Comparison of ENCODE assay signal across 8 cellular contexts in genomic region chr1:53062731-53063591, GRCh38. TPM values are rescaled to one million over a fixed set of nuclear protein-coding genes. Genes with fewer than 3 reads are reported as not detected.
DNase-seq lines count a peak whose midpoint lies in the region; ATAC-seq, FAIRE-seq and TF ChIP-seq lines count a peak whose summit lies in the region.

No MANE protein-coding gene starts in this region.

- 83% methylated on average over 24 of the region's 58 CpGs for WGBS in A549 (ENCODE audit: missing lambda C conversion rate)

- no peak for TF ChIP-seq CTCF in A549 (IDR thresholded peaks at IDR 0.05)
- peak; percentile 5 for TF ChIP-seq CTCF in foreskin fibroblast (IDR thresholded peaks at IDR 0.05; ENCODE audit: low read depth, low read length)
- TF ChIP-seq CTCF in neural progenitor cell (IDR thresholded peaks at IDR 0.05), result peak; percentile 30

- no peak for FAIRE-seq in A549 (lab: Jason Lieb, UNC)

- CTCF ChIA-PET in A549 (lab: Yijun Ruan, JAX), result no interaction called here

- no peaks in the 10 kb centered on the region for H3K79me2 ChIP-seq in neural progenitor cell (ENCODE audit: low read depth)

- H3K27me3 Mint-ChIP-seq in neural progenitor cell (ENCODE audit: insufficient read depth, low read depth), result peaks cover 49% of the 10 kb centered on the region

- peaks cover 76% of the 10 kb centered on the region for H3K27me3 ChIP-seq in neural progenitor cell

- peaks cover 5% of the 10 kb centered on the region for H3F3A ChIP-seq in neural progenitor cell (ENCODE audit: low read depth)

- H3K4me3 ChIP-seq in A549, result no peak overlapping the region
- peak overlapping the region; percentile 37; the same call in 1 of the 2 replicates for H3K4me3 ChIP-seq in Jurkat, Clone E6-1 (ENCODE audit: low read length)
- H3K4me3 ChIP-seq in foreskin fibroblast (ENCODE audit: low read depth in 1 of 2, low read length in 2 of 2), result peak overlapping the region; percentile 68
- peak overlapping the region; percentile 66 for H3K4me3 ChIP-seq in neural progenitor cell

- no peaks in the 10 kb centered on the region for H3K4me1 ChIP-seq in A549
- H3K4me1 ChIP-seq in neural progenitor cell, result peaks cover 10% of the 10 kb centered on the region

- no peaks in the 10 kb centered on the region for H3K9me3 ChIP-seq in A549
- H3K9me3 ChIP-seq in neural progenitor cell (ENCODE audit: low read depth), result no peaks in the 10 kb centered on the region

- no peaks in the 10 kb centered on the region for H3K36me3 ChIP-seq in neural progenitor cell

- no peak for TF ChIP-seq EP300 in A549 (IDR thresholded peaks at IDR 0.05)

- POLR2A ChIA-PET in A549 (lab: Yijun Ruan, JAX), result no interaction called here

- TF ChIP-seq RAD21 in A549 (conservative IDR thresholded peaks at IDR 0.05 in 1 of 2, IDR thresholded peaks at IDR 0.05 in 1 of 2), result no peak

- H3K36me3 Mint-ChIP-seq in neural progenitor cell, result no peaks in the 10 kb centered on the region

- no peaks in the 10 kb centered on the region for H3K9me3 Mint-ChIP-seq in neural progenitor cell

- no peak overlapping the region for H3K9ac ChIP-seq in neural progenitor cell

- peak overlapping the region; percentile 78 for H3K4me3 Mint-ChIP-seq in neural progenitor cell

- TF ChIP-seq POLR2A in A549 (IDR thresholded peaks at IDR 0.05; ENCODE audit: low read length), result no peak

- no peak overlapping the region for H3K27ac Mint-ChIP-seq in neural progenitor cell

- H3K4me1 Mint-ChIP-seq in neural progenitor cell, result peaks cover 13% of the 10 kb centered on the region

- H3K4me2 ChIP-seq in A549, result peak overlapping the region; percentile 62; the same call in 1 of the 3 replicates
- peak overlapping the region; percentile 95 for H3K4me2 ChIP-seq in neural progenitor cell

- H3K27ac ChIP-seq in A549 (no peak overlapping the region), neural progenitor cell (no peak overlapping the region)

- H2AFZ ChIP-seq in neural progenitor cell (replicated peaks), result peak overlapping the region; percentile 60

- H4K20me1 ChIP-seq in neural progenitor cell (ENCODE audit: low read depth), result no peaks in the 10 kb centered on the region

- no peak for ATAC-seq in A549
- ATAC-seq in HG03097 (IDR thresholded peaks at IDR 0.05; ENCODE audit: low FRiP score, unreplicated experiment), result no peak
- no peak for ATAC-seq in HG02981 (IDR thresholded peaks at IDR 0.05; ENCODE audit: unreplicated experiment)
- no peak for ATAC-seq in HG02678 (IDR thresholded peaks at IDR 0.05; ENCODE audit: unreplicated experiment)

- no peak for DNase-seq in A549 (ENCODE audit: low read depth in 1 of 2, low spot score in 1 of 2)
- no peak for DNase-seq in Jurkat, Clone E6-1 (ENCODE audit: low read depth, low spot score)
- no peak for DNase-seq in foreskin fibroblast
- peak; percentile 59 for DNase-seq in neural progenitor cell (ENCODE audit: low spot score)
- no peak for DNase-seq in HuH-7.5 (ENCODE audit: low spot score)

TF ChIP-seq in A549, 52 proteins besides CTCF, POLR2A, EP300 and RAD21:
- no peak for TF ChIP-seq JUNB (IDR thresholded peaks at IDR 0.05)
- no peak for TF ChIP-seq POLR2AphosphoS2 (conservative IDR thresholded peaks at IDR 0.05; ENCODE audit: low read length)
- no peak for TF ChIP-seq HEYL (CRISPR knock-in tag; IDR thresholded peaks at IDR 0.05)
- TF ChIP-seq MAZ (IDR thresholded peaks at IDR 0.05; ENCODE audit: borderline replicate concordance, low read depth, low read length), result no peak
- no peak for TF ChIP-seq SREBF2 (IDR thresholded peaks at IDR 0.05)
- TF ChIP-seq RFX5 (IDR thresholded peaks at IDR 0.05), result no peak
- TF ChIP-seq TFCP2L1 (CRISPR knock-in tag; IDR thresholded peaks at IDR 0.05), result no peak
- no peak for TF ChIP-seq ZNF302 (CRISPR knock-in tag; IDR thresholded peaks at IDR 0.05)
- TF ChIP-seq RARB (CRISPR knock-in tag; IDR thresholded peaks at IDR 0.05), result no peak
- TF ChIP-seq HES2 (IDR thresholded peaks at IDR 0.05), result no peak
- TF ChIP-seq HMGXB4 (CRISPR knock-in tag; IDR thresholded peaks at IDR 0.05; ENCODE audit: borderline replicate concordance), result no peak
- no peak for TF ChIP-seq ZSCAN20 (CRISPR knock-in tag; IDR thresholded peaks at IDR 0.05)
- no peak for TF ChIP-seq NPAS2 (CRISPR knock-in tag; IDR thresholded peaks at IDR 0.05; ENCODE audit: borderline replicate concordance)
- TF ChIP-seq ZC3H11A (IDR thresholded peaks at IDR 0.05), result no peak
- TF ChIP-seq MAX (IDR thresholded peaks at IDR 0.05), result no peak

RNA-seq across cellular contexts. Expression of gene PODN, which starts 0.9 kb away (rescaled TPM):
- 0.05 and 0.15 TPM in 2 replicates for polyA plus RNA-seq in A549 (2011; rRNA removed)
- 0.01 TPM in 1 of 2 replicates, not detected in the other for polyA plus RNA-seq in A549 (2012; cell fraction: cytosol; rRNA removed)
- 0.05 and 0.17 TPM in 2 replicates for polyA plus RNA-seq in A549 (2012; cell fraction: nucleus; rRNA removed)
- polyA plus RNA-seq in A549 (2017; fragmentation: RNase III; extraction: RNeasy Plus Mini Kit Qiagen cat#74134 plus additional on column Dnase treatment), result not detected in 3 replicates
- polyA minus RNA-seq in A549 (2011; rRNA and poly(A)+ RNA removed), result not detected in 2 replicates
- not detected for polyA plus RNA-seq in Jurkat, Clone E6-1 (2012; ENCODE audit: insufficient read depth, insufficient read length)
- total RNA-seq in neural progenitor cell (ENCODE audit: low replicate concordance), result 0.09 TPM in 1 of 2 replicates, not detected in the other
